10 cellular contexts compared by ENCODE assay signal in genomic region chr11:118258410-118258809, GRCh38. TPM values are rescaled to one million over a fixed set of nuclear protein-coding genes. Genes with fewer than 3 reads are reported as not detected.
DNase-seq lines count a peak whose midpoint lies in the region; FAIRE-seq and TF ChIP-seq lines count a peak whose summit lies in the region.
"Had no signal": no experiment of that assay in that cellular context is flagged by ENCODE, and none has a peak within 500 bp of the region (broad histone marks: within the 10 kb centered on the region; RNA-seq: fewer than 3 reads in every experiment).

No MANE protein-coding gene starts in this region.

- no peak overlapping the region for H3K27ac ChIP-seq in Peyer's patch

- H3K4me3 ChIP-seq in BE2C (ENCODE audit: low read depth, low read length) (no peak overlapping the region), Peyer's patch (no peak overlapping the region), fibroblast of the aortic adventitia (ENCODE audit: low read depth, low read length) (no peak overlapping the region)

- H3K9me3 ChIP-seq in BE2C (no peaks in the 10 kb centered on the region; the same call in 1 of the 2 replicates), Peyer's patch (no peaks in the 10 kb centered on the region)

- peak; percentile 46 for FAIRE-seq in GM12892 (lab: Jason Lieb, UNC)

- no peaks in the 10 kb centered on the region for H3K36me3 ChIP-seq in BE2C
- H3K36me3 ChIP-seq in Peyer's patch: no peaks in the 10 kb centered on the region

- H3K4me1 ChIP-seq in BE2C (no peaks in the 10 kb centered on the region), Peyer's patch (peaks cover 0 to 13% (median 0%) of the 10 kb centered on the region in 4 donors)

- TF ChIP-seq CTCF in BE2C (IDR thresholded peaks at IDR 0.05; ENCODE audit: low read depth, low read length): peak; percentile 42
- peak in 4 of 6 experiments; percentile 16 to 25 (median 20) for TF ChIP-seq CTCF in Peyer's patch (IDR thresholded peaks at IDR 0.05)
- TF ChIP-seq CTCF in fibroblast of the aortic adventitia (IDR thresholded peaks at IDR 0.05; ENCODE audit: insufficient read depth, low read length): peak; percentile 20

- H3K27me3 ChIP-seq in BE2C (peaks cover 66% of the 10 kb centered on the region), Peyer's patch (no peaks in the 10 kb centered on the region)

- TF ChIP-seq POLR2A in GM12892 (IDR thresholded peaks at IDR 0.05; ENCODE audit: low read depth, low read length): no peak
- TF ChIP-seq POLR2A in Peyer's patch (IDR thresholded peaks at IDR 0.05): no peak

- DNase-seq in BE2C (no peak), GM12892 (ENCODE audit: insufficient read length) (no peak), Peyer's patch (no peak), fibroblast of the aortic adventitia (ENCODE audit: low read depth) (no peak), HUDEP-2 (lab: John Stamatoyannopoulos, UW; ENCODE audit: unreplicated experiment in 76 of 76) (no peak), NCI-H187 (lab: John Stamatoyannopoulos, UW) (no peak), T-helper 9 cell (no peak), anterior cingulate cortex (lab: John Stamatoyannopoulos, UW) (no peak)
- DNase-seq: nucleus accumbens; stimulated activated CD4-positive, alpha-beta T cell treated with anti-CD3 and anti-CD28 coated beads, Interleukin-2, amount 100 ng/mL, for 48 hours had no signal

RNA-seq across cellular contexts. Expression of gene MPZL2, which starts 5.7 kb away (rescaled TPM):
- not detected for polyA plus RNA-seq in BE2C (2012; ENCODE audit: insufficient read depth, insufficient read length, low read depth)
- polyA plus RNA-seq in GM12892 (2012; ENCODE audit: missing spikeins): not detected
- total RNA-seq in Peyer's patch: 10 to 100 TPM; 21.0 to 32.4 (median 22.3) TPM
- 0.36 and 1.1 TPM in 2 replicates for total RNA-seq in fibroblast of the aortic adventitia (ENCODE audit: low replicate concordance)

RNA-seq across cellular contexts. Expression of gene MPZL3, which starts 6.2 kb away (rescaled TPM):
- 1.2 TPM for polyA plus RNA-seq in BE2C (2012; ENCODE audit: insufficient read depth, insufficient read length, low read depth)
- 2.1 TPM for polyA plus RNA-seq in GM12892 (2012; ENCODE audit: missing spikeins)
- 10 to 100 TPM in 1 of 4 donors, 1 to 10 TPM in 2, under 1 TPM in 1; 0.83 to 15.4 (median 7.8) TPM for total RNA-seq in Peyer's patch
- 0.41 and 0.45 TPM in 2 replicates for total RNA-seq in fibroblast of the aortic adventitia (ENCODE audit: low replicate concordance)

RNA-seq across cellular contexts. Expression of gene JAML, which starts 33.6 kb away (rescaled TPM):
- polyA plus RNA-seq in BE2C (2012; ENCODE audit: insufficient read depth, insufficient read length, low read depth): not detected
- polyA plus RNA-seq in GM12892 (2012; ENCODE audit: missing spikeins): 1.3 TPM
- total RNA-seq in Peyer's patch (10 to 100 TPM in 3 of 4 donors, 1 to 10 TPM in 1; 7.5 to 83.3 (median 14.4) TPM), fibroblast of the aortic adventitia (ENCODE audit: low replicate concordance) (not detected in 2 replicates)

RNA-seq across cellular contexts. Expression of gene CD3E, which starts 46.1 kb away (rescaled TPM):
- 1.6 TPM for polyA plus RNA-seq in BE2C (2012; ENCODE audit: insufficient read depth, insufficient read length, low read depth)
- 0.25 TPM for polyA plus RNA-seq in GM12892 (2012; ENCODE audit: missing spikeins)
- total RNA-seq in Peyer's patch: 1 to 10 TPM; 6.6 to 9.9 (median 8.7) TPM
- not detected in 2 replicates for total RNA-seq in fibroblast of the aortic adventitia (ENCODE audit: low replicate concordance)

Comparison
In these comparisons a context has a peak if more than half of its experiments do, and no peak if none do; other contexts are left out.
1. RNA of gene MPZL2, which starts 5.7 kb away (total RNA-seq): 21.0 to 32.4 TPM in Peyer's patch; 0.36 to 1.1 TPM in fibroblast of the aortic adventitia; every median in the first group is over 10 times any median in the second.
2. Peak in every context shown above with its lines, with median percentiles within 50 percentile points of each other: CTCF ChIP-seq.